Comparison of ENCODE assay signal across 9 cellular contexts in the genomic region with DNA sequence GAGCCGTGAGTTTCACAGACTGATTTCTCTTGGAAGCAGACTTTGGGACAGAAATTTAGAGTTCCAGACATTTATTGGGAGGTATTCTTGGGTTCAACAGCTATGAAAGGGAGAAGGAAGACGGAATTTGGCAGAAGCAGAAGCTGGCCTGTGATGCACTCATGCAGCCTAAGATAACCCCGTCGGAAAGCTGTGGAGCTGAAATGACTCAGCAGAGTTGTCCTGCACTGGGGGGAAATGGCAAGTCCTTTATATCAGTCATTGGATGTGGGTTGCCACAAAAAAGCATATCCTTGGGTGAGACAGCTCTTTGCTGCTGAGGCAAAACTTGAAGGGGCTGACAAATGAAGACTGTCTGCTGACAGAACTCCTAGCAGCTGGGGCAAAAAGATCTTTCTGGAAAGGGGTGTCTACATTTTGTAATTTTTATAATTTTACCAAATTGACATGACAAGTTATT. TPM values are rescaled to one million over a fixed set of nuclear protein-coding genes. Genes with fewer than 3 reads are reported as not detected.
DNase-seq lines count a peak whose midpoint lies in the region; TF ChIP-seq lines count a peak whose summit lies in the region.
"Had no signal": no experiment of that assay in that cellular context is flagged by ENCODE, and none has a peak within 500 bp of the region (broad histone marks: within the 10 kb centered on the region; RNA-seq: fewer than 3 reads in every experiment).

No MANE protein-coding gene starts in this region.

- H3K9me3 ChIP-seq in endodermal cell (ENCODE audit: control insufficient read depth, low read length), result no peaks in the 10 kb centered on the region

- H3K9ac ChIP-seq in endodermal cell (ENCODE audit: extremely low read depth, low read length, poor library complexity, severe bottlenecking), result no peak overlapping the region

- no peaks in the 10 kb centered on the region for H3K27me3 Mint-ChIP-seq in endodermal cell (ENCODE audit: insufficient read depth)

- H3K27ac Mint-ChIP-seq in endodermal cell, result peak overlapping the region; percentile 65
- H3K27ac Mint-ChIP-seq: memory B cell had no signal

- DNase-seq in activated T-cell treated with anti-CD3 and anti-CD28 coated beads for 48 hours (ENCODE audit: low read depth) (peak; percentile 18), activated T-cell treated with anti-CD3 and anti-CD28 coated beads for 4 hours (no peak), NCI-H460 (ENCODE audit: extremely low read depth, low read depth) (peak; percentile 51), endodermal cell (peak; percentile 45), pulmonary artery endothelial cell (ENCODE audit: low read depth, low spot score) (peak; percentile 29), dedifferentiated amniotic fluid mesenchymal stem cell (ENCODE audit: extremely low spot score) (no peak), DMS 273 (lab: John Stamatoyannopoulos, UW; ENCODE audit: unreplicated experiment) (no peak)
- DNase-seq in NK-92 treated with Interleukin-12 subunit alpha and Interleukin-12 subunit beta, amount 100 ng/mL, for 24 hours (lab: John Stamatoyannopoulos, UW), result no peak

- peaks cover 2% of the 10 kb centered on the region for H3K36me3 Mint-ChIP-seq in endodermal cell (ENCODE audit: low read depth)
- H3K36me3 Mint-ChIP-seq: memory B cell had no signal

- no peaks in the 10 kb centered on the region for H3K4me1 ChIP-seq in endodermal cell (ENCODE audit: control insufficient read depth, insufficient read depth, low read length)

- no peaks in the 10 kb centered on the region for H3K36me3 ChIP-seq in endodermal cell (ENCODE audit: control insufficient read depth, insufficient read depth, low read length)

- H3K9me3 Mint-ChIP-seq in endodermal cell, result peaks cover 14% of the 10 kb centered on the region
- H3K9me3 Mint-ChIP-seq: memory B cell had no signal

- TF ChIP-seq CTCF in endodermal cell (conservative IDR thresholded peaks at IDR 0.05), result no peak

- no peak overlapping the region for H3K4me3 ChIP-seq in endodermal cell (ENCODE audit: low read length)

- 89 to 92% methylated on average over 2 to 4 of the region's 4 CpGs for WGBS in endodermal cell (ENCODE audit: insufficient coverage in 1 of 2, insufficient read length in 1 of 2), 2 experiments

- peaks cover 4% of the 10 kb centered on the region for H3K4me1 Mint-ChIP-seq in endodermal cell
- H3K4me1 Mint-ChIP-seq: memory B cell had no signal

- H3K4me3 Mint-ChIP-seq in endodermal cell, result no peak overlapping the region
- H3K4me3 Mint-ChIP-seq: memory B cell had no signal

- no peak overlapping the region for H3K27ac ChIP-seq in endodermal cell (ENCODE audit: low read depth, low read length)

- no peaks in the 10 kb centered on the region for H3K27me3 ChIP-seq in endodermal cell (ENCODE audit: control insufficient read depth, insufficient read depth, low read length, poor library complexity, severe bottlenecking)

RNA-seq across cellular contexts. Expression of gene MICU1, which starts 11.5 kb away (rescaled TPM):
- 46.4 and 49.9 TPM in 2 replicates for total RNA-seq in NCI-H460 (2014; rRNA removed; shearing (Covaris generic))
- 28.7 and 29.4 TPM in 2 replicates for polyA plus RNA-seq in NCI-H460 (2014; cell fraction: nucleus; rRNA removed)
- 10 to 100 TPM; 41.9 to 54.9 TPM for total RNA-seq in endodermal cell
- 45.2 TPM for polyA plus RNA-seq in endodermal cell (2013, experiment 1 of 2)
- 44.2 TPM for polyA plus RNA-seq in endodermal cell (2013, experiment 2 of 2)
- 29.6 and 40.1 TPM in 2 replicates for total RNA-seq in pulmonary artery endothelial cell

RNA-seq across cellular contexts. Expression of gene MCU, which starts 54.5 kb away (rescaled TPM):
- 39.5 and 43.0 TPM in 2 replicates for total RNA-seq in NCI-H460 (2014; rRNA removed; shearing (Covaris generic))
- 57.7 and 71.7 TPM in 2 replicates for polyA plus RNA-seq in NCI-H460 (2014; cell fraction: nucleus; rRNA removed)
- total RNA-seq in endodermal cell (10 to 100 TPM; 46.1 to 48.5 TPM), pulmonary artery endothelial cell (22.4 and 29.9 TPM in 2 replicates)
- 28.8 TPM for polyA plus RNA-seq in endodermal cell (2013, experiment 1 of 2)
- 26.0 TPM for polyA plus RNA-seq in endodermal cell (2013, experiment 2 of 2)

Comparison
In these comparisons a context has a peak if more than half of its experiments do, and no peak if none do; other contexts are left out.
1. DNase-seq: peak in activated T-cell treated with anti-CD3 and anti-CD28 coated beads for 48 hours (single experiment), NCI-H460 (single experiment), endodermal cell (single experiment) and pulmonary artery endothelial cell (single experiment); none in activated T-cell treated with anti-CD3 and anti-CD28 coated beads for 4 hours (single experiment), dedifferentiated amniotic fluid mesenchymal stem cell (single experiment), NK-92 treated with Interleukin-12 subunit alpha and Interleukin-12 subunit beta, amount 100 ng/mL, for 24 hours (single experiment) and DMS 273 (single experiment).